10 cellular contexts compared by ENCODE assay signal in genomic region chr17:40367728-40368127, GRCh38. TPM values are rescaled to one million over a fixed set of nuclear protein-coding genes. Genes with fewer than 3 reads are reported as not detected.
"Had no signal": no experiment of that assay in that cellular context is flagged by ENCODE, and none has a peak within 500 bp of the region (broad histone marks: within the 10 kb centered on the region; RNA-seq: fewer than 3 reads in every experiment).

No MANE protein-coding gene starts in this region.

RNA-seq across cellular contexts. Expression of gene GJD3, which starts 3.2 kb away (rescaled TPM):
- total RNA-seq: activated B cell treated with CpG ODN at 0.5 μM for 24 hours; activated CD4-positive, alpha-beta memory T cell treated with anti-CD3 and anti-CD28 coated beads, Interleukin-2, amount 10 ng/mL, durations not matched to agents 7 days and 5 days; activated CD4-positive, alpha-beta T cell treated with anti-CD3 and anti-CD28 coated beads for 36 hours; activated CD8-positive, alpha-beta memory T cell treated with anti-CD3 and anti-CD28 coated beads, Interleukin-2, amount 10 ng/mL, durations not matched to agents 7 days and 5 days; activated T-cell treated with anti-CD3 and anti-CD28 coated beads, Interleukin-2, amount 50 U/mL, for 4 hours; activated T-cell treated with anti-CD3 and anti-CD28 coated beads, Interleukin-2, amount 50 U/mL, for 72 hours; activated T-helper 17 cell treated with anti-CD3 and anti-CD28 coated beads, Interleukin-2, amount 50 U/mL, for 72 hours; breast epithelium had no signal
- polyA plus RNA-seq: adrenal gland, aorta had no signal
